4 cellular contexts compared by ENCODE assay signal in the genomic region with DNA sequence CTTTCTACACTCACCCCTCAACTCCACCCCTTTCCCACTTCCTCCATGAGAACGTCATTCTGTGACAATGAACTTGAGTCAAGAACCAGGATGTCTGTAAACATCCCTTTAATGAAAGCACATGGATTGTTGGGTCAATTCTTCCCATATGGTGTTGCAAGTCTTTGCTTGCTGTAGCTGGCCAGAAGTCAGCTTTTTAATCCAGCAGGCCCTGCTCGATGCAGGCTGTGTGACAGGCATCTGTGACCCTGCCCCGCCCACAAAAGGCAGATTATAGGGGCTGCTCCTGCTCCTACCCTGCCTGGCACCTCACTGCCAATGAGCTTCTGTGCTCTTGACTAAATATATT.
TF ChIP-seq lines count a peak whose summit lies in the region.

No MANE protein-coding gene starts in this region.

TF ChIP-seq in SK-N-SH, 30 proteins besides CTCF, POLR2A, EP300 and RAD21:
- no peak for TF ChIP-seq GABPA (IDR thresholded peaks at IDR 0.05; ENCODE audit: low read depth)
- no peak for TF ChIP-seq SIN3A (IDR thresholded peaks at IDR 0.05; ENCODE audit: borderline replicate concordance, low read depth, low read length)
- TF ChIP-seq TAF1 (IDR thresholded peaks at IDR 0.05; ENCODE audit: borderline replicate concordance, low read depth, low read length): no peak
- no peak for TF ChIP-seq REST (IDR thresholded peaks at IDR 0.05; ENCODE audit: low read depth, low read length)
- no peak for TF ChIP-seq JUND (IDR thresholded peaks at IDR 0.05)
- TF ChIP-seq, protein P1, sequence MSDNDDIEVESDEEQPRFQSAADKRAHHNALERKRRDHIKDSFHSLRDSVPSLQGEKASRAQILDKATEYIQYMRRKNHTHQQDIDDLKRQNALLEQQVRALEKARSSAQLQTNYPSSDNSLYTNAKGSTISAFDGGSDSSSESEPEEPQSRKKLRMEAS (IDR thresholded peaks at IDR 0.05; ENCODE audit: low read depth): no peak
- no peak for TF ChIP-seq FOXJ3 (CRISPR knock-in tag; IDR thresholded peaks at IDR 0.05)
- TF ChIP-seq PBX3 (IDR thresholded peaks at IDR 0.05): no peak

TF ChIP-seq in SK-N-SH treated with all-trans-retinoic acid at 6 μM for 48 hours, 23 proteins besides CTCF, POLR2A, EP300 and RAD21 (continues in another document):
- no peak for TF ChIP-seq ESRRG (CRISPR knock-in tag; IDR thresholded peaks at IDR 0.05)
- no peak for TF ChIP-seq TCF4 (CRISPR knock-in tag; IDR thresholded peaks at IDR 0.05; ENCODE audit: borderline replicate concordance)
- no peak for TF ChIP-seq ZFP30 (CRISPR knock-in tag; IDR thresholded peaks at IDR 0.05)
- TF ChIP-seq, protein P2, sequence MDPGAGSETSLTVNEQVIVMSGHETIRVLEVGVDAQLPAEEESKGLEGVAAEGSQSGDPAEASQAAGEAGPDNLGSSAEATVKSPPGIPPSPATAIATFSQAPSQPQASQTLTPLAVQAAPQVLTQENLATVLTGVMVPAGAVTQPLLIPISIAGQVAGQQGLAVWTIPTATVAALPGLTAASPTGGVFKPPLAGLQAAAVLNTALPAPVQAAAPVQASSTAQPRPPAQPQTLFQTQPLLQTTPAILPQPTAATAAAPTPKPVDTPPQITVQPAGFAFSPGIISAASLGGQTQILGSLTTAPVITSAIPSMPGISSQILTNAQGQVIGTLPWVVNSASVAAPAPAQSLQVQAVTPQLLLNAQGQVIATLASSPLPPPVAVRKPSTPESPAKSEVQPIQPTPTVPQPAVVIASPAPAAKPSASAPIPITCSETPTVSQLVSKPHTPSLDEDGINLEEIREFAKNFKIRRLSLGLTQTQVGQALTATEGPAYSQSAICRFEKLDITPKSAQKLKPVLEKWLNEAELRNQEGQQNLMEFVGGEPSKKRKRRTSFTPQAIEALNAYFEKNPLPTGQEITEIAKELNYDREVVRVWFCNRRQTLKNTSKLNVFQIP (CRISPR knock-in tag; IDR thresholded peaks at IDR 0.05; ENCODE audit: borderline replicate concordance, low read depth): no peak
- TF ChIP-seq, protein P3, sequence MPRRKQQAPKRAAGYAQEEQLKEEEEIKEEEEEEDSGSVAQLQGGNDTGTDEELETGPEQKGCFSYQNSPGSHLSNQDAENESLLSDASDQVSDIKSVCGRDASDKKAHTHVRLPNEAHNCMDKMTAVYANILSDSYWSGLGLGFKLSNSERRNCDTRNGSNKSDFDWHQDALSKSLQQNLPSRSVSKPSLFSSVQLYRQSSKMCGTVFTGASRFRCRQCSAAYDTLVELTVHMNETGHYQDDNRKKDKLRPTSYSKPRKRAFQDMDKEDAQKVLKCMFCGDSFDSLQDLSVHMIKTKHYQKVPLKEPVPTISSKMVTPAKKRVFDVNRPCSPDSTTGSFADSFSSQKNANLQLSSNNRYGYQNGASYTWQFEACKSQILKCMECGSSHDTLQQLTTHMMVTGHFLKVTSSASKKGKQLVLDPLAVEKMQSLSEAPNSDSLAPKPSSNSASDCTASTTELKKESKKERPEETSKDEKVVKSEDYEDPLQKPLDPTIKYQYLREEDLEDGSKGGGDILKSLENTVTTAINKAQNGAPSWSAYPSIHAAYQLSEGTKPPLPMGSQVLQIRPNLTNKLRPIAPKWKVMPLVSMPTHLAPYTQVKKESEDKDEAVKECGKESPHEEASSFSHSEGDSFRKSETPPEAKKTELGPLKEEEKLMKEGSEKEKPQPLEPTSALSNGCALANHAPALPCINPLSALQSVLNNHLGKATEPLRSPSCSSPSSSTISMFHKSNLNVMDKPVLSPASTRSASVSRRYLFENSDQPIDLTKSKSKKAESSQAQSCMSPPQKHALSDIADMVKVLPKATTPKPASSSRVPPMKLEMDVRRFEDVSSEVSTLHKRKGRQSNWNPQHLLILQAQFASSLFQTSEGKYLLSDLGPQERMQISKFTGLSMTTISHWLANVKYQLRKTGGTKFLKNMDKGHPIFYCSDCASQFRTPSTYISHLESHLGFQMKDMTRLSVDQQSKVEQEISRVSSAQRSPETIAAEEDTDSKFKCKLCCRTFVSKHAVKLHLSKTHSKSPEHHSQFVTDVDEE (CRISPR knock-in tag; IDR thresholded peaks at IDR 0.05): no peak
- TF ChIP-seq, protein P4, sequence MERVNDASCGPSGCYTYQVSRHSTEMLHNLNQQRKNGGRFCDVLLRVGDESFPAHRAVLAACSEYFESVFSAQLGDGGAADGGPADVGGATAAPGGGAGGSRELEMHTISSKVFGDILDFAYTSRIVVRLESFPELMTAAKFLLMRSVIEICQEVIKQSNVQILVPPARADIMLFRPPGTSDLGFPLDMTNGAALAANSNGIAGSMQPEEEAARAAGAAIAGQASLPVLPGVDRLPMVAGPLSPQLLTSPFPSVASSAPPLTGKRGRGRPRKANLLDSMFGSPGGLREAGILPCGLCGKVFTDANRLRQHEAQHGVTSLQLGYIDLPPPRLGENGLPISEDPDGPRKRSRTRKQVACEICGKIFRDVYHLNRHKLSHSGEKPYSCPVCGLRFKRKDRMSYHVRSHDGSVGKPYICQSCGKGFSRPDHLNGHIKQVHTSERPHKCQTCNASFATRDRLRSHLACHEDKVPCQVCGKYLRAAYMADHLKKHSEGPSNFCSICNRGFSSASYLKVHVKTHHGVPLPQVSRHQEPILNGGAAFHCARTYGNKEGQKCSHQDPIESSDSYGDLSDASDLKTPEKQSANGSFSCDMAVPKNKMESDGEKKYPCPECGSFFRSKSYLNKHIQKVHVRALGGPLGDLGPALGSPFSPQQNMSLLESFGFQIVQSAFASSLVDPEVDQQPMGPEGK (CRISPR knock-in tag; IDR thresholded peaks at IDR 0.05; ENCODE audit: borderline replicate concordance): no peak
- TF ChIP-seq ZNF8 (CRISPR knock-in tag; IDR thresholded peaks at IDR 0.05): no peak
- TF ChIP-seq ARNTL (CRISPR knock-in tag; IDR thresholded peaks at IDR 0.05; ENCODE audit: borderline replicate concordance, low read depth): no peak
- no peak for TF ChIP-seq SNAI2 (CRISPR knock-in tag; IDR thresholded peaks at IDR 0.05)

TF ChIP-seq in GM12878, 131 proteins besides CTCF, POLR2A, EP300 and RAD21 (continues in another document):
- TF ChIP-seq USF1 (IDR thresholded peaks at IDR 0.05; ENCODE audit: borderline replicate concordance, extremely low read length, insufficient read depth, low read depth, low read length): no peak
- TF ChIP-seq USF2 (IDR thresholded peaks at IDR 0.05; ENCODE audit: borderline replicate concordance, low read depth, low read length): no peak
- TF ChIP-seq SUZ12 (IDR thresholded peaks at IDR 0.05; ENCODE audit: unreplicated experiment): no peak
- no peak for TF ChIP-seq SIN3A (IDR thresholded peaks at IDR 0.05; ENCODE audit: low read depth, low read length)
- no peak for TF ChIP-seq NFXL1 (IDR thresholded peaks at IDR 0.05; ENCODE audit: borderline replicate concordance)
- TF ChIP-seq IKZF2 (IDR thresholded peaks at IDR 0.05): peak; percentile 35 to 60; a peak in 2 of 4 replicates
- no peak for TF ChIP-seq HDGF (IDR thresholded peaks at IDR 0.05)
- TF ChIP-seq IRF4 (IDR thresholded peaks at IDR 0.05; ENCODE audit: low read depth, low read length): peak; percentile 26; the same call in 1 of the 2 replicates
- TF ChIP-seq IKZF1 (conservative IDR thresholded peaks at IDR 0.05): peak; percentile 41; the same call in 1 of the 2 replicates
- 0 out of 2 replicates have a peak, but pooled peaks have one; percentile 12 for TF ChIP-seq CREM (IDR thresholded peaks at IDR 0.05; ENCODE audit: low read depth)
- peak; percentile 59 for TF ChIP-seq CREB1 (IDR thresholded peaks at IDR 0.05; ENCODE audit: low read depth)
- TF ChIP-seq BMI1 (IDR thresholded peaks at IDR 0.05; ENCODE audit: borderline replicate concordance): no peak
- peak; percentile 85 for TF ChIP-seq SPI1 (IDR thresholded peaks at IDR 0.05; ENCODE audit: borderline replicate concordance, insufficient read depth, low read depth, low read length)
- 0 out of 2 replicates have a peak, but pooled peaks have one; percentile 11 for TF ChIP-seq RUNX3 (IDR thresholded peaks at IDR 0.05; ENCODE audit: low read length)

TF ChIP-seq in HepG2, 621 proteins besides CTCF, POLR2A, EP300 and RAD21 (continues in another document):
- TF ChIP-seq ZNF326 (CRISPR knock-in tag; IDR thresholded peaks at IDR 0.05; ENCODE audit: borderline replicate concordance) (no peak), ELF1 (CRISPR knock-in tag; IDR thresholded peaks at IDR 0.05) (0 out of 2 replicates have a peak, but pooled peaks have one; percentile 14), SOX13 (IDR thresholded peaks at IDR 0.05) (no peak), SOX13 (CRISPR knock-in tag; conservative IDR thresholded peaks at IDR 0.05 in 1 of 2, IDR thresholded peaks at IDR 0.05 in 1 of 2) (peak in 1 of 2 experiments; percentile 22; a peak in 1 of 4 replicates), ZNF251 (CRISPR knock-in tag; IDR thresholded peaks at IDR 0.05) (no peak), SAP130 (CRISPR knock-in tag; IDR thresholded peaks at IDR 0.05; ENCODE audit: low read depth) (peak; percentile 35; the same call in 1 of the 2 replicates), IRX3 (CRISPR knock-in tag; IDR thresholded peaks at IDR 0.05; ENCODE audit: borderline replicate concordance, low read depth) (no peak), DBP (CRISPR knock-in tag; IDR thresholded peaks at IDR 0.05; ENCODE audit: not compliant biosample characterization) (no peak), ZNF678 (CRISPR knock-in tag; IDR thresholded peaks at IDR 0.05) (no peak), FOXA3 (CRISPR knock-in tag; IDR thresholded peaks at IDR 0.05) (peak; percentile 46; the same call in 1 of the 2 replicates), PAX8 (CRISPR knock-in tag; IDR thresholded peaks at IDR 0.05; ENCODE audit: borderline replicate concordance) (no peak), ARHGAP35 (CRISPR knock-in tag; IDR thresholded peaks at IDR 0.05; ENCODE audit: borderline replicate concordance) (no peak), WIZ (CRISPR knock-in tag; IDR thresholded peaks at IDR 0.05) (no peak), ZNF362 (CRISPR knock-in tag; IDR thresholded peaks at IDR 0.05; ENCODE audit: borderline replicate concordance) (no peak), ZNF484 (CRISPR knock-in tag; IDR thresholded peaks at IDR 0.05; ENCODE audit: borderline replicate concordance, low read depth) (no peak), TAF15 (IDR thresholded peaks at IDR 0.05; ENCODE audit: low read depth, low read length, poor library complexity, severe bottlenecking) (no peak), KAT7 (CRISPR knock-in tag; IDR thresholded peaks at IDR 0.05; ENCODE audit: borderline replicate concordance) (no peak), TAF1 (CRISPR knock-in tag; IDR thresholded peaks at IDR 0.05) (no peak), PHF8 (CRISPR knock-in tag; IDR thresholded peaks at IDR 0.05) (no peak), MAFG (CRISPR knock-in tag; IDR thresholded peaks at IDR 0.05) (no peak), NFRKB (IDR thresholded peaks at IDR 0.05) (no peak), ZNF773 (CRISPR knock-in tag; IDR thresholded peaks at IDR 0.05; ENCODE audit: borderline replicate concordance) (no peak), ZNF180 (CRISPR knock-in tag; IDR thresholded peaks at IDR 0.05; ENCODE audit: borderline replicate concordance, low read depth) (no peak), SSRP1 (CRISPR knock-in tag; IDR thresholded peaks at IDR 0.05) (no peak), CENPT (CRISPR knock-in tag; IDR thresholded peaks at IDR 0.05; ENCODE audit: low read depth) (no peak), STAG1 (CRISPR knock-in tag; IDR thresholded peaks at IDR 0.05) (no peak), SALL1 (CRISPR knock-in tag; IDR thresholded peaks at IDR 0.05) (0 out of 2 replicates have a peak, but pooled peaks have one; percentile 27), MYNN (CRISPR knock-in tag; IDR thresholded peaks at IDR 0.05; ENCODE audit: low read depth) (no peak), FOXA1 (IDR thresholded peaks at IDR 0.05) (no peak), FOXA1 (CRISPR knock-in tag; IDR thresholded peaks at IDR 0.05) (0 out of 2 replicates have a peak, but pooled peaks have one; percentile 31)
- TF ChIP-seq, protein P5, sequence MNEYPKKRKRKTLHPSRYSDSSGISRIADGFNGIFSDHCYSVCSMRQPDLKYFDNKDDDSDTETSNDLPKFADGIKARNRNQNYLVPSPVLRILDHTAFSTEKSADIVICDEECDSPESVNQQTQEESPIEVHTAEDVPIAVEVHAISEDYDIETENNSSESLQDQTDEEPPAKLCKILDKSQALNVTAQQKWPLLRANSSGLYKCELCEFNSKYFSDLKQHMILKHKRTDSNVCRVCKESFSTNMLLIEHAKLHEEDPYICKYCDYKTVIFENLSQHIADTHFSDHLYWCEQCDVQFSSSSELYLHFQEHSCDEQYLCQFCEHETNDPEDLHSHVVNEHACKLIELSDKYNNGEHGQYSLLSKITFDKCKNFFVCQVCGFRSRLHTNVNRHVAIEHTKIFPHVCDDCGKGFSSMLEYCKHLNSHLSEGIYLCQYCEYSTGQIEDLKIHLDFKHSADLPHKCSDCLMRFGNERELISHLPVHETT (CRISPR knock-in tag; conservative IDR thresholded peaks at IDR 0.05): no peak
- TF ChIP-seq, protein P6, sequence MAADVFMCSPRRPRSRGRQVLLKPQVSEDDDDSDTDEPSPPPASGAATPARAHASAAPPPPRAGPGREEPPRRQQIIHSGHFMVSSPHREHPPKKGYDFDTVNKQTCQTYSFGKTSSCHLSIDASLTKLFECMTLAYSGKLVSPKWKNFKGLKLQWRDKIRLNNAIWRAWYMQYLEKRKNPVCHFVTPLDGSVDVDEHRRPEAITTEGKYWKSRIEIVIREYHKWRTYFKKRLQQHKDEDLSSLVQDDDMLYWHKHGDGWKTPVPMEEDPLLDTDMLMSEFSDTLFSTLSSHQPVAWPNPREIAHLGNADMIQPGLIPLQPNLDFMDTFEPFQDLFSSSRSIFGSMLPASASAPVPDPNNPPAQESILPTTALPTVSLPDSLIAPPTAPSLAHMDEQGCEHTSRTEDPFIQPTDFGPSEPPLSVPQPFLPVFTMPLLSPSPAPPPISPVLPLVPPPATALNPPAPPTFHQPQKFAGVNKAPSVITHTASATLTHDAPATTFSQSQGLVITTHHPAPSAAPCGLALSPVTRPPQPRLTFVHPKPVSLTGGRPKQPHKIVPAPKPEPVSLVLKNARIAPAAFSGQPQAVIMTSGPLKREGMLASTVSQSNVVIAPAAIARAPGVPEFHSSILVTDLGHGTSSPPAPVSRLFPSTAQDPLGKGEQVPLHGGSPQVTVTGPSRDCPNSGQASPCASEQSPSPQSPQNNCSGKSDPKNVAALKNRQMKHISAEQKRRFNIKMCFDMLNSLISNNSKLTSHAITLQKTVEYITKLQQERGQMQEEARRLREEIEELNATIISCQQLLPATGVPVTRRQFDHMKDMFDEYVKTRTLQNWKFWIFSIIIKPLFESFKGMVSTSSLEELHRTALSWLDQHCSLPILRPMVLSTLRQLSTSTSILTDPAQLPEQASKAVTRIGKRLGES (CRISPR knock-in tag; IDR thresholded peaks at IDR 0.05; ENCODE audit: borderline replicate concordance): no peak
